In the genomic region with DNA sequence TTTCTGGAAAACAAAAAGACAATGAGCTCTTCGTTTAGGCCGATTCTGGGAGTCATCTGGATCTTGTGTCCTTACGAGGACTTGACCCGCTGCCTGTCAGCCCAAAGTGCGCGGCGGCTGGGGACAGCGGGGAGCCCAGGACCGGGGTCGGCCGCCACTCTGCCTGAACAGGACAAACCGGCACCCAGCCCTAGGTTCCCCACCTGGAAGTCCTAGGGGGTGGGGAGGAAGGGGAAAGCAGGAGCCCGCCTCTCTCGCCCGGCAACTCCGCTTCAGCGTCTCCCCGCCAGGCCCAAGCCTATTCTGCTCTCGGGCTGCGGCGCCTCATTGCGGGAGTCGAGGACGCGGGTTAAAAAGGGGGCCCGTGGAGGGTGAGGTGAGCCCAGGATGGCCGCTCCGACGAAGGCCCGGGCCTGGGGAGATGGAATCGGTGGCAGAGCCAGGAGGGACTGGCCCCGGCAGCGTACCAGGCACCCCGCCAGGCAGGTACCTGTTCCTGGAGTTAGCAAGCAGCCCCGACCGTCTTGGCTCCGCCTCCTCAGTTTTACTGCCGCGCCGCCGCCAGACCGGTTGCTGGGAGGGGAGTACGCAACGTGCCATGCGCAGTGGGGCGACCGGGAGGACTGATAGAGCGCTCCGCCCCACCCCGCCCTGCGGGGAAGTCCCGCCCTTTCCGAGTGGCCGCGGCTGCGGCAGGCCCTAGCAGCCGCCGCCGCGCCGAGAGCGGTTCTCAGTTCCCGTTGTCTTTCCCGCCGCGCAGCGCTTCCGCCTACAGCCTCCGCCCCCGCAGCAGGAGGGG, we compare ENCODE assay signal across 8 cellular contexts. TPM values are rescaled to one million over a fixed set of nuclear protein-coding genes. Genes with fewer than 3 reads are reported as not detected.
A peak's percentile ranks its signal among the peaks of the same experiment; 100 is the strongest.
DNase-seq lines count a peak whose midpoint lies in the region; ATAC-seq and TF ChIP-seq lines count a peak whose summit lies in the region.

Gene STRADA (minus strand): TSS at position 549 of the 799 bp plus-strand sequence. CDS start 13,430 bp downstream, outside the sequence.

- no peaks in the 10 kb centered on the region for H3K9me3 Mint-ChIP-seq in effector memory CD8-positive, alpha-beta T cell

- no peak within 1 kb of the TSS for H2BK12ac ChIP-seq in mesenchymal stem cell (ENCODE audit: low read length in 2 of 2)

- peak within 1 kb of the TSS; percentile 100 for H2BK15ac ChIP-seq in mesenchymal stem cell (ENCODE audit: low read depth, poor library complexity, severe bottlenecking)

- peak within 1 kb of the TSS; percentile 97 for H2AFZ ChIP-seq in mesenchymal stem cell (ENCODE audit: low read depth, low read length)

- H3K79me1 ChIP-seq in mesenchymal stem cell (replicated peaks; ENCODE audit: low read length, poor library complexity, severe bottlenecking): peaks cover 6% of the 10 kb centered on the region

- H3K4me3 ChIP-seq in mesenchymal stem cell (ENCODE audit: insufficient read depth in 1 of 2, low read depth in 1 of 2, low read length in 2 of 2): peak within 1 kb of the TSS; percentile 90

- no peak within 1 kb of the TSS for H2AK5ac ChIP-seq in mesenchymal stem cell (ENCODE audit: low read length, severe bottlenecking)

- H2BK5ac ChIP-seq in mesenchymal stem cell (ENCODE audit: low read depth, low read length, poor library complexity, severe bottlenecking): peak within 1 kb of the TSS; percentile 84

- peaks cover 5% of the 10 kb centered on the region for H3K4me1 ChIP-seq in mesenchymal stem cell (ENCODE audit: control insufficient read depth, insufficient read depth, low read depth, low read length)

- H3K36me3 Mint-ChIP-seq in effector memory CD8-positive, alpha-beta T cell (ENCODE audit: insufficient read depth): peaks cover 39% of the 10 kb centered on the region

- peak within 1 kb of the TSS in 1 of 2 experiments; percentile 89 for H3K23ac ChIP-seq in mesenchymal stem cell (ENCODE audit: low read length in 2 of 2)

- under 1% methylated on average over 62 of the region's 70 CpGs for WGBS in mesenchymal stem cell

- peak within 1 kb of the TSS; percentile 79 for H2BK120ac ChIP-seq in mesenchymal stem cell (ENCODE audit: low read depth, low read length)

- no peaks in the 10 kb centered on the region for H3K9me3 ChIP-seq in mesenchymal stem cell (ENCODE audit: control insufficient read depth, low read length)

- peaks cover 9 to 26% of the 10 kb centered on the region in 2 donors for H3K4me1 Mint-ChIP-seq in effector memory CD8-positive, alpha-beta T cell (ENCODE audit: low read depth in 2 of 2)

- H3K36me3 ChIP-seq in mesenchymal stem cell (ENCODE audit: control insufficient read depth in 1 of 2, insufficient read depth in 2 of 2, low read depth in 1 of 2, low read length in 2 of 2): peaks cover 0 to 23% of the 10 kb centered on the region in 2 experiments

- peak within 1 kb of the TSS; percentile 84 for H3K4me2 ChIP-seq in mesenchymal stem cell (ENCODE audit: low read length, poor library complexity, severe bottlenecking)

- no peak within 1 kb of the TSS for H4K91ac ChIP-seq in mesenchymal stem cell (ENCODE audit: low read length)

- peak within 1 kb of the TSS; percentile 89 to 95 for H3K4me3 Mint-ChIP-seq in effector memory CD8-positive, alpha-beta T cell

- H3K4ac ChIP-seq in mesenchymal stem cell (ENCODE audit: low read depth in 1 of 2, low read length in 2 of 2): peak within 1 kb of the TSS; percentile 46 to 73

- H4K8ac ChIP-seq in mesenchymal stem cell (ENCODE audit: low read length): peak within 1 kb of the TSS; percentile 84

- peak within 1 kb of the TSS; percentile 96 for H3K9ac ChIP-seq in mesenchymal stem cell (ENCODE audit: low read length)

- no peaks in the 10 kb centered on the region for H3K27me3 Mint-ChIP-seq in effector memory CD8-positive, alpha-beta T cell

- no peak for TF ChIP-seq CTCF in GM20000 (IDR thresholded peaks at IDR 0.05; ENCODE audit: extremely low read depth, missing control alignments)

- ATAC-seq in effector memory CD8-positive, alpha-beta T cell (replicated peaks): peak; percentile 91

- peak within 1 kb of the TSS; percentile 94 to 97 for H3K27ac Mint-ChIP-seq in effector memory CD8-positive, alpha-beta T cell

- H3K27ac ChIP-seq in mesenchymal stem cell (ENCODE audit: low read length, poor library complexity, severe bottlenecking): peak within 1 kb of the TSS; percentile 88

- H3K27me3 ChIP-seq in mesenchymal stem cell (ENCODE audit: control insufficient read depth in 1 of 2, insufficient read depth in 1 of 2, low read length in 2 of 2): no peaks in the 10 kb centered on the region

- DNase-seq in CMK (ENCODE audit: low read depth) (peak; percentile 96), GM20000 (ENCODE audit: low spot score) (peak; percentile 94), HT-29 (ENCODE audit: low spot score) (peak; percentile 98), NOMO-1 (lab: John Stamatoyannopoulos, UW; ENCODE audit: unreplicated experiment in 2 of 2) (peak; percentile 98 to 99), mesenchymal stem cell (peak; percentile 97)
- peak; percentile 98 for DNase-seq in activated CD8-positive, alpha-beta memory T cell treated with anti-CD3 and anti-CD28 coated beads for 4 hours (ENCODE audit: low read depth in 2 of 2)
- peak; percentile 97 to 99 (median 98) for DNase-seq in effector memory CD8-positive, alpha-beta T cell
- DNase-seq in stimulated activated CD8-positive, alpha-beta memory T cell treated with anti-CD3 and anti-CD28 coated beads, Interleukin-12 subunit alpha, Interleukin-12 subunit beta, amount 100 ng/mL, for 4 hours (ENCODE audit: low read depth): peak; percentile 98

- H3K18ac ChIP-seq in mesenchymal stem cell (ENCODE audit: low read depth in 1 of 2, low read length in 2 of 2): peak within 1 kb of the TSS; percentile 89 to 96

- peak within 1 kb of the TSS in 1 of 2 experiments; percentile 37 for H3K14ac ChIP-seq in mesenchymal stem cell (ENCODE audit: low read length in 2 of 2)

RNA-seq across cellular contexts. Expression of gene STRADA, which starts in this region (rescaled TPM):
- total RNA-seq in HT-29 (2014; rRNA removed; shearing (Covaris generic)): 5.2 and 6.6 TPM in 2 replicates
- polyA plus RNA-seq in mesenchymal stem cell (2013, experiment 1 of 2): 17.3 TPM
- polyA plus RNA-seq in mesenchymal stem cell (2013, experiment 2 of 2): 16.9 TPM

Comparison
In these comparisons a context has a peak if more than half of its experiments do, and no peak if none do; other contexts are left out.
1. Peak in every context shown above with its lines: DNase-seq, ATAC-seq, H3K4me3 ChIP-seq and H3K27ac ChIP-seq.